Comparison of ENCODE assay signal across 1 cellular context in genomic region chr9:105154723-105155191, GRCh38.
TF ChIP-seq lines count a peak whose summit lies in the region.

No MANE protein-coding gene starts in this region.

TF ChIP-seq in A549, 52 proteins besides CTCF, POLR2A, EP300 and RAD21 (continued from another document):
- TF ChIP-seq, protein P1, sequence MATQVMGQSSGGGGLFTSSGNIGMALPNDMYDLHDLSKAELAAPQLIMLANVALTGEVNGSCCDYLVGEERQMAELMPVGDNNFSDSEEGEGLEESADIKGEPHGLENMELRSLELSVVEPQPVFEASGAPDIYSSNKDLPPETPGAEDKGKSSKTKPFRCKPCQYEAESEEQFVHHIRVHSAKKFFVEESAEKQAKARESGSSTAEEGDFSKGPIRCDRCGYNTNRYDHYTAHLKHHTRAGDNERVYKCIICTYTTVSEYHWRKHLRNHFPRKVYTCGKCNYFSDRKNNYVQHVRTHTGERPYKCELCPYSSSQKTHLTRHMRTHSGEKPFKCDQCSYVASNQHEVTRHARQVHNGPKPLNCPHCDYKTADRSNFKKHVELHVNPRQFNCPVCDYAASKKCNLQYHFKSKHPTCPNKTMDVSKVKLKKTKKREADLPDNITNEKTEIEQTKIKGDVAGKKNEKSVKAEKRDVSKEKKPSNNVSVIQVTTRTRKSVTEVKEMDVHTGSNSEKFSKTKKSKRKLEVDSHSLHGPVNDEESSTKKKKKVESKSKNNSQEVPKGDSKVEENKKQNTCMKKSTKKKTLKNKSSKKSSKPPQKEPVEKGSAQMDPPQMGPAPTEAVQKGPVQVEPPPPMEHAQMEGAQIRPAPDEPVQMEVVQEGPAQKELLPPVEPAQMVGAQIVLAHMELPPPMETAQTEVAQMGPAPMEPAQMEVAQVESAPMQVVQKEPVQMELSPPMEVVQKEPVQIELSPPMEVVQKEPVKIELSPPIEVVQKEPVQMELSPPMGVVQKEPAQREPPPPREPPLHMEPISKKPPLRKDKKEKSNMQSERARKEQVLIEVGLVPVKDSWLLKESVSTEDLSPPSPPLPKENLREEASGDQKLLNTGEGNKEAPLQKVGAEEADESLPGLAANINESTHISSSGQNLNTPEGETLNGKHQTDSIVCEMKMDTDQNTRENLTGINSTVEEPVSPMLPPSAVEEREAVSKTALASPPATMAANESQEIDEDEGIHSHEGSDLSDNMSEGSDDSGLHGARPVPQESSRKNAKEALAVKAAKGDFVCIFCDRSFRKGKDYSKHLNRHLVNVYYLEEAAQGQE (IDR thresholded peaks at IDR 0.05): no peak
- TF ChIP-seq CEBPB (IDR thresholded peaks at IDR 0.05): no peak
